8 cellular contexts compared by ENCODE assay signal in the genomic region with DNA sequence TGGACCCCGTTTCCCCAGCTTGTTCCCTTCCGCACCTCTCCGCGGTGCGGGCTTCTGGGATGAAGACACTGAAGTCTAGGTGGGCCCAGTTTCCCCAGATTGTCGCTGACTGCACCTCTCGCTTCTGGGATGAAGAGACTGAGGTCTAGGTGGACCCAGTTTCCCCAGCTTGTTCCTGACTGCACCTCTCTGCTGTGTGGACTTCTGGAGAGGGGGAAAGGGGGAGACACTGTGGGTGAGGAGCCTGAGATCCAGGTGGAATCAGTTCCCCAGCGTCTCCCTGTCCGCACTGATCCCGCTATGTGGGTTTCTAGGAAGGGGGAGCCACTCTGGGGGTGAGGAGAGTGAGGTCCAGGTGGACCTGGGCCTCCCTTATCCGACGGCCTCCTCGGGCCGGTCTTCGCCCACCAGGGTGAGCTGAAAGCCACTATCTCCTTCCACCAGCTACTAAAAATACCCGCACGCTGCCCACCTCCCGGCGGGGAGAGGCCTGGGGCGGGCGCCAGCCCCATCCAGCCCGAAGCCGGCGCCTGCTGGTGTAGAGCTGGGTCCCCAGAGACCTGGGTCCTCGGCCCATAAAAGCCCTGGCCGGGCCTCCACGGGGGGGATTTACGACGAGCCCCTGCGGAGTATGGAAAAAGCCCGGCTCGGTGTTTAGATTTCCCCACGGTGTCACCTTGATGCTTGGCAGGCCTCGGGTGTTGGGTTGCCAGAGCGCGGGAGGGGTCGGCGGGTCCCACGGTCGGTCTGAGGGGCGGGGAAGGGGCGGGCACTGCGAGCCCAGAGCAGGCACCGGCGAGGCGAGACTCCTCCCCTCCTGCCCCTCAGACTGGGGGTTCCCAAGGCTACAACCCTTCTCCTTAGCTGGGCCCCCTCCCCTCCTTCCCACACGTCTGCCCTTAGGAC. TPM values are rescaled to one million over a fixed set of nuclear protein-coding genes. Genes with fewer than 3 reads are reported as not detected.
DNase-seq lines count a peak whose midpoint lies in the region; ATAC-seq and TF ChIP-seq lines count a peak whose summit lies in the region.

No MANE protein-coding gene starts in this region.

- peaks cover 12% of the 10 kb centered on the region for H3K4me1 Mint-ChIP-seq in activated CD4-positive, alpha-beta T cell treated with anti-CD3 and anti-CD28 coated beads, Interleukin-2, amount 10 ng/mL, durations not matched to agents 7 days and 5 days
- H3K4me1 Mint-ChIP-seq in neural crest cell, result peaks cover 14% of the 10 kb centered on the region

- H3K27me3 Mint-ChIP-seq in activated CD4-positive, alpha-beta T cell treated with anti-CD3 and anti-CD28 coated beads, Interleukin-2, amount 10 ng/mL, durations not matched to agents 7 days and 5 days, result no peaks in the 10 kb centered on the region
- H3K27me3 Mint-ChIP-seq in neural crest cell (ENCODE audit: low read depth), result peaks cover 11% of the 10 kb centered on the region

- no peaks in the 10 kb centered on the region for H3K36me3 Mint-ChIP-seq in activated CD4-positive, alpha-beta T cell treated with anti-CD3 and anti-CD28 coated beads, Interleukin-2, amount 10 ng/mL, durations not matched to agents 7 days and 5 days (ENCODE audit: low read depth)
- H3K36me3 Mint-ChIP-seq in neural crest cell (ENCODE audit: low read depth), result no peaks in the 10 kb centered on the region

- POLR2A ChIA-PET in activated CD4-positive, alpha-beta T cell treated with anti-CD3 and anti-CD28 coated beads, Interleukin-2, amount 10 ng/mL, durations not matched to agents 7 days and 5 days (lab: Charles Lee), result interaction anchor here (0.5 to 2.0 kb wide), 4 partner anchors 20 to 150 kb away, joined by 3 to 7 read pairs (median 4); a partner anchor contains a TSS

- H3K9me3 ChIP-seq in HUES48 (ENCODE audit: control insufficient read depth, insufficient read depth, low read length) (no peaks in the 10 kb centered on the region), esophagus (ENCODE audit: control insufficient read depth in 2 of 2, insufficient read depth in 1 of 2, low read depth in 1 of 2, low read length in 1 of 2) (no peaks in the 10 kb centered on the region)

- H3K27ac ChIP-seq in C4-2B (peak overlapping the region; percentile 84), HUES48 (ENCODE audit: low read depth, low read length) (peak overlapping the region; percentile 93), esophagus (ENCODE audit: low read depth in 2 of 2, low read length in 1 of 2) (peak overlapping the region; percentile 72 to 93)

- CTCF ChIA-PET in activated CD4-positive, alpha-beta T cell treated with anti-CD3 and anti-CD28 coated beads, Interleukin-2, amount 10 ng/mL, durations not matched to agents 7 days and 5 days (lab: Charles Lee), result interaction anchor here (1.1 to 5.6 kb wide), 8 partner anchors 25 to 194 kb away, joined by 3 to 60 read pairs (median 4); a partner anchor contains a TSS

- H3K9ac ChIP-seq in HUES48 (ENCODE audit: low read depth, low read length), result peak overlapping the region; percentile 93

- peak overlapping the region; percentile 99 for H3K4me3 Mint-ChIP-seq in activated CD4-positive, alpha-beta T cell treated with anti-CD3 and anti-CD28 coated beads, Interleukin-2, amount 10 ng/mL, durations not matched to agents 7 days and 5 days
- peak overlapping the region; percentile 97 for H3K4me3 Mint-ChIP-seq in neural crest cell

- H3K4me1 ChIP-seq in HUES48 (ENCODE audit: control insufficient read depth, insufficient read depth, low read length) (peaks cover 3% of the 10 kb centered on the region; the same call in 1 of the 2 replicates), esophagus (ENCODE audit: control insufficient read depth in 2 of 2, insufficient read depth in 2 of 2, low read length in 1 of 2) (peaks cover 4 to 8% of the 10 kb centered on the region in 2 donors)

- H3K27ac Mint-ChIP-seq in activated CD4-positive, alpha-beta T cell treated with anti-CD3 and anti-CD28 coated beads, Interleukin-2, amount 10 ng/mL, durations not matched to agents 7 days and 5 days, result peak overlapping the region; percentile 100
- H3K27ac Mint-ChIP-seq in neural crest cell (ENCODE audit: unreplicated experiment), result peak overlapping the region; percentile 98

- H3K9me3 Mint-ChIP-seq in activated CD4-positive, alpha-beta T cell treated with anti-CD3 and anti-CD28 coated beads, Interleukin-2, amount 10 ng/mL, durations not matched to agents 7 days and 5 days, result no peaks in the 10 kb centered on the region
- no peaks in the 10 kb centered on the region for H3K9me3 Mint-ChIP-seq in neural crest cell

- WGBS in esophagus, 2 donors, result 4% methylated on average over 37 to 47 of the region's 47 CpGs

- TF ChIP-seq CTCF in C4-2B (conservative IDR thresholded peaks at IDR 0.05), result no peak
- no peak for TF ChIP-seq CTCF in neural crest cell (conservative IDR thresholded peaks at IDR 0.05)

- ATAC-seq in HG03378 (IDR thresholded peaks at IDR 0.05; ENCODE audit: unreplicated experiment) (no peak), HG02642 (IDR thresholded peaks at IDR 0.05; ENCODE audit: poor library complexity, unreplicated experiment) (no peak)

- H3K27me3 ChIP-seq in HUES48 (ENCODE audit: control insufficient read depth, insufficient read depth, low read length) (no peaks in the 10 kb centered on the region), esophagus (ENCODE audit: control insufficient read depth in 1 of 2, insufficient read depth in 2 of 2, low read length in 2 of 2) (no peaks in the 10 kb centered on the region)

- no peak for DNase-seq in activated CD4-positive, alpha-beta T cell treated with anti-CD3 and anti-CD28 coated beads, Interleukin-2, amount 10 ng/mL, durations not matched to agents 7 days and 5 days
- DNase-seq in neural crest cell (ENCODE audit: low read depth, low spot score) (no peak), anterior cingulate cortex (lab: John Stamatoyannopoulos, UW) (no peak)

- H3K4me3 ChIP-seq in HUES48 (ENCODE audit: low read depth, low read length) (peak overlapping the region; percentile 87), esophagus (ENCODE audit: low read depth in 1 of 2, low read length in 2 of 2) (peak overlapping the region; percentile 58 to 65)

- no peaks in the 10 kb centered on the region for H3K36me3 ChIP-seq in HUES48 (ENCODE audit: control insufficient read depth, insufficient read depth, low read length)
- peaks cover 0 to 14% of the 10 kb centered on the region in 2 donors for H3K36me3 ChIP-seq in esophagus (ENCODE audit: control insufficient read depth in 2 of 2, insufficient read depth in 2 of 2, low read length in 1 of 2)

RNA-seq across cellular contexts. Expression of a gene that starts 10.6 kb away (rescaled TPM):
- total RNA-seq in activated CD4-positive, alpha-beta T cell treated with anti-CD3 and anti-CD28 coated beads, Interleukin-2, amount 10 ng/mL, durations not matched to agents 7 days and 5 days, result not detected
- polyA plus RNA-seq in esophagus, result 10 to 100 TPM; 77.6 to 96.5 TPM
- total RNA-seq in neural crest cell, result not detected in 2 replicates

RNA-seq across cellular contexts. Expression of a gene that starts 22.3 kb away (rescaled TPM):
- total RNA-seq in activated CD4-positive, alpha-beta T cell treated with anti-CD3 and anti-CD28 coated beads, Interleukin-2, amount 10 ng/mL, durations not matched to agents 7 days and 5 days, result not detected
- polyA plus RNA-seq in esophagus, result 100 to 1,000 TPM; 121 to 183 TPM
- not detected in 2 replicates for total RNA-seq in neural crest cell

RNA-seq across cellular contexts. Expression of a gene that starts 24.0 kb away (rescaled TPM):
- total RNA-seq in activated CD4-positive, alpha-beta T cell treated with anti-CD3 and anti-CD28 coated beads, Interleukin-2, amount 10 ng/mL, durations not matched to agents 7 days and 5 days, result under 1 TPM in 1 of 2 experiments, not detected in 1; 0.37 TPM
- polyA plus RNA-seq in esophagus, result 1 to 10 TPM; 2.2 to 2.8 TPM
- 4.4 and 4.8 TPM in 2 replicates for total RNA-seq in neural crest cell

RNA-seq across cellular contexts. Expression of a gene that starts 38.0 kb away (rescaled TPM):
- 10 to 100 TPM; 49.9 to 60.8 TPM for total RNA-seq in activated CD4-positive, alpha-beta T cell treated with anti-CD3 and anti-CD28 coated beads, Interleukin-2, amount 10 ng/mL, durations not matched to agents 7 days and 5 days
- 10 to 100 TPM; 32.3 to 53.9 TPM for polyA plus RNA-seq in esophagus
- 65.1 and 67.2 TPM in 2 replicates for total RNA-seq in neural crest cell

RNA-seq across cellular contexts. Expression of a gene that starts 41.4 kb away (rescaled TPM):
- total RNA-seq in activated CD4-positive, alpha-beta T cell treated with anti-CD3 and anti-CD28 coated beads, Interleukin-2, amount 10 ng/mL, durations not matched to agents 7 days and 5 days, result not detected
- not detected for polyA plus RNA-seq in esophagus
- total RNA-seq in neural crest cell, result not detected in 2 replicates
